1 cellular context compared by ENCODE assay signal in genomic region chr1:155120253-155120652, GRCh38.
A peak's percentile ranks its signal among the peaks of the same experiment; 100 is the strongest.
TF ChIP-seq lines count a peak whose summit lies in the region.

No MANE protein-coding gene starts in this region.

TF ChIP-seq in K562, 482 proteins besides CTCF, POLR2A, EP300 and RAD21 (continued from another document and continues in another):
- TF ChIP-seq, protein P1, sequence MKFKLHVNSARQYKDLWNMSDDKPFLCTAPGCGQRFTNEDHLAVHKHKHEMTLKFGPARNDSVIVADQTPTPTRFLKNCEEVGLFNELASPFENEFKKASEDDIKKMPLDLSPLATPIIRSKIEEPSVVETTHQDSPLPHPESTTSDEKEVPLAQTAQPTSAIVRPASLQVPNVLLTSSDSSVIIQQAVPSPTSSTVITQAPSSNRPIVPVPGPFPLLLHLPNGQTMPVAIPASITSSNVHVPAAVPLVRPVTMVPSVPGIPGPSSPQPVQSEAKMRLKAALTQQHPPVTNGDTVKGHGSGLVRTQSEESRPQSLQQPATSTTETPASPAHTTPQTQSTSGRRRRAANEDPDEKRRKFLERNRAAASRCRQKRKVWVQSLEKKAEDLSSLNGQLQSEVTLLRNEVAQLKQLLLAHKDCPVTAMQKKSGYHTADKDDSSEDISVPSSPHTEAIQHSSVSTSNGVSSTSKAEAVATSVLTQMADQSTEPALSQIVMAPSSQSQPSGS (CRISPR knock-in tag; IDR thresholded peaks at IDR 0.05), result no peak
- TF ChIP-seq ZC3H4 (CRISPR knock-in tag; IDR thresholded peaks at IDR 0.05; ENCODE audit: borderline replicate concordance) (no peak), BRD9 (IDR thresholded peaks at IDR 0.05; ENCODE audit: low read depth, partially characterized antibody) (no peak), GABPA (tag; conservative IDR thresholded peaks at IDR 0.05; ENCODE audit: low read depth) (no peak), NFATC3 (IDR thresholded peaks at IDR 0.05) (no peak), RBFOX2 (IDR thresholded peaks at IDR 0.05; ENCODE audit: low read depth, low read length) (no peak), ZNF140 (CRISPR knock-in tag; IDR thresholded peaks at IDR 0.05) (no peak), RFX7 (CRISPR knock-in tag; IDR thresholded peaks at IDR 0.05) (no peak), PHTF2 (CRISPR knock-in tag; IDR thresholded peaks at IDR 0.05) (no peak), YY1 (IDR thresholded peaks at IDR 0.05; ENCODE audit: borderline replicate concordance in 1 of 3, control insufficient read depth in 1 of 3, extremely low read depth in 1 of 3, insufficient read depth in 3 of 3, insufficient read length in 1 of 3, insufficient replicate concordance in 2 of 3, low read depth in 1 of 3, low read length in 2 of 3) (no peak), ZNF184 (CRISPR knock-in tag; IDR thresholded peaks at IDR 0.05) (no peak), MCM2 (IDR thresholded peaks at IDR 0.05; ENCODE audit: low read depth) (no peak), NCOR1 (IDR thresholded peaks at IDR 0.05) (no peak), LARP7 (IDR thresholded peaks at IDR 0.05) (no peak), ZMIZ1 (IDR thresholded peaks at IDR 0.05; ENCODE audit: low read depth in 2 of 2, low read length in 2 of 2) (no peak), SRSF1 (IDR thresholded peaks at IDR 0.05; ENCODE audit: low read depth, low read length) (no peak), CBFA2T2 (conservative IDR thresholded peaks at IDR 0.05) (peak; percentile 44; the same call in 1 of the 2 replicates), MAZ (CRISPR knock-in tag; conservative IDR thresholded peaks at IDR 0.05 in 1 of 2, IDR thresholded peaks at IDR 0.05 in 1 of 2) (peak in 1 of 2 experiments; percentile 13; a peak in 1 of 4 replicates), GATA2 (CRISPR knock-in tag; IDR thresholded peaks at IDR 0.05) (peak; percentile 48; the same call in 1 of the 2 replicates), FOSL1 (tag; conservative IDR thresholded peaks at IDR 0.05) (peak; percentile 12; the same call in 1 of the 2 replicates), CBX5 (IDR thresholded peaks at IDR 0.05; ENCODE audit: borderline replicate concordance, low read depth) (no peak), CBFA2T3 (IDR thresholded peaks at IDR 0.05) (peak; percentile 69), ZNF583 (CRISPR knock-in tag; IDR thresholded peaks at IDR 0.05) (no peak), ZBTB8A (IDR thresholded peaks at IDR 0.05; ENCODE audit: partially characterized antibody) (no peak), NFIX (CRISPR knock-in tag; IDR thresholded peaks at IDR 0.05; ENCODE audit: low read depth) (no peak), ZNF212 (CRISPR knock-in tag; IDR thresholded peaks at IDR 0.05) (no peak), MEF2D (tag; conservative IDR thresholded peaks at IDR 0.05; ENCODE audit: low read depth) (no peak), SMARCA4 (IDR thresholded peaks at IDR 0.05) (peak; percentile 32; the same call in 1 of the 2 replicates), ZNF551 (CRISPR knock-in tag; IDR thresholded peaks at IDR 0.05) (no peak), CTBP1 (IDR thresholded peaks at IDR 0.05; ENCODE audit: borderline replicate concordance) (peak; percentile 45; the same call in 1 of the 2 replicates), SAFB (IDR thresholded peaks at IDR 0.05; ENCODE audit: borderline replicate concordance, low read depth, low read length) (no peak), ZNF584 (CRISPR knock-in tag; IDR thresholded peaks at IDR 0.05; ENCODE audit: low read depth) (no peak), ARID1B (IDR thresholded peaks at IDR 0.05) (peak; percentile 50), MTA1 (IDR thresholded peaks at IDR 0.05; ENCODE audit: borderline replicate concordance) (no peak), KDM1A (IDR thresholded peaks at IDR 0.05) (no peak; a peak in 1 of 4 replicates), GTF2B (IDR thresholded peaks at IDR 0.05; ENCODE audit: extremely low read depth, insufficient read length) (no peak), GABPB2 (CRISPR knock-in tag; conservative IDR thresholded peaks at IDR 0.05) (no peak), CBFB (CRISPR knock-in tag; IDR thresholded peaks at IDR 0.05) (no peak), ZNF143 (CRISPR knock-in tag; IDR thresholded peaks at IDR 0.05) (no peak), SMAD3 (CRISPR knock-in tag; conservative IDR thresholded peaks at IDR 0.05) (no peak), BRD4 (IDR thresholded peaks at IDR 0.05) (no peak), DPF2 (IDR thresholded peaks at IDR 0.05) (0 out of 2 replicates have a peak, but pooled peaks have one; percentile 31), ZNF79 (CRISPR knock-in tag; IDR thresholded peaks at IDR 0.05; ENCODE audit: low read depth) (no peak), THAP7 (CRISPR knock-in tag; IDR thresholded peaks at IDR 0.05) (no peak), ZBTB17 (CRISPR knock-in tag; IDR thresholded peaks at IDR 0.05) (no peak), MAX (CRISPR knock-in tag; IDR thresholded peaks at IDR 0.05) (no peak), MED1 (CRISPR knock-in tag; IDR thresholded peaks at IDR 0.05; ENCODE audit: borderline replicate concordance) (no peak), TBL1XR1 (IDR thresholded peaks at IDR 0.05; ENCODE audit: low read length in 2 of 2) (0 out of 4 replicates have a peak, but pooled peaks of 1 of the 2 experiments have one; percentile 18), SNRNP70 (optimal IDR thresholded peaks at IDR 0.05; ENCODE audit: low read depth, low read length) (no peak)
- TF ChIP-seq, protein P2, sequence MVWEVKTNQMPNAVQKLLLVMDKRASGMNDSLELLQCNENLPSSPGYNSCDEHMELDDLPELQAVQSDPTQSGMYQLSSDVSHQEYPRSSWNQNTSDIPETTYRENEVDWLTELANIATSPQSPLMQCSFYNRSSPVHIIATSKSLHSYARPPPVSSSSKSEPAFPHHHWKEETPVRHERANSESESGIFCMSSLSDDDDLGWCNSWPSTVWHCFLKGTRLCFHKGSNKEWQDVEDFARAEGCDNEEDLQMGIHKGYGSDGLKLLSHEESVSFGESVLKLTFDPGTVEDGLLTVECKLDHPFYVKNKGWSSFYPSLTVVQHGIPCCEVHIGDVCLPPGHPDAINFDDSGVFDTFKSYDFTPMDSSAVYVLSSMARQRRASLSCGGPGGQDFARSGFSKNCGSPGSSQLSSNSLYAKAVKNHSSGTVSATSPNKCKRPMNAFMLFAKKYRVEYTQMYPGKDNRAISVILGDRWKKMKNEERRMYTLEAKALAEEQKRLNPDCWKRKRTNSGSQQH (CRISPR knock-in tag; IDR thresholded peaks at IDR 0.05), result no peak
- TF ChIP-seq, protein P3, sequence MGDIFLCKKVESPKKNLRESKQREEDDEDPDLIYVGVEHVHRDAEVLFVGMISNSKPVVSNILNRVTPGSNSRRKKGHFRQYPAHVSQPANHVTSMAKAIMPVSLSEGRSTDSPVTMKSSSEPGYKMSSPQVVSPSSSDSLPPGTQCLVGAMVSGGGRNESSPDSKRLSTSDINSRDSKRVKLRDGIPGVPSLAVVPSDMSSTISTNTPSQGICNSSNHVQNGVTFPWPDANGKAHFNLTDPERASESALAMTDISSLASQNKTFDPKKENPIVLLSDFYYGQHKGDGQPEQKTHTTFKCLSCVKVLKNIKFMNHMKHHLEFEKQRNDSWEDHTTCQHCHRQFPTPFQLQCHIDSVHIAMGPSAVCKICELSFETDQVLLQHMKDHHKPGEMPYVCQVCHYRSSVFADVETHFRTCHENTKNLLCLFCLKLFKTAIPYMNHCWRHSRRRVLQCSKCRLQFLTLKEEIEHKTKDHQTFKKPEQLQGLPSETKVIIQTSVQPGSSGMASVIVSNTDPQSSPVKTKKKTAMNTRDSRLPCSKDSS (IDR thresholded peaks at IDR 0.05; ENCODE audit: low read depth, partially characterized antibody), result no peak
- TF ChIP-seq, protein P4, sequence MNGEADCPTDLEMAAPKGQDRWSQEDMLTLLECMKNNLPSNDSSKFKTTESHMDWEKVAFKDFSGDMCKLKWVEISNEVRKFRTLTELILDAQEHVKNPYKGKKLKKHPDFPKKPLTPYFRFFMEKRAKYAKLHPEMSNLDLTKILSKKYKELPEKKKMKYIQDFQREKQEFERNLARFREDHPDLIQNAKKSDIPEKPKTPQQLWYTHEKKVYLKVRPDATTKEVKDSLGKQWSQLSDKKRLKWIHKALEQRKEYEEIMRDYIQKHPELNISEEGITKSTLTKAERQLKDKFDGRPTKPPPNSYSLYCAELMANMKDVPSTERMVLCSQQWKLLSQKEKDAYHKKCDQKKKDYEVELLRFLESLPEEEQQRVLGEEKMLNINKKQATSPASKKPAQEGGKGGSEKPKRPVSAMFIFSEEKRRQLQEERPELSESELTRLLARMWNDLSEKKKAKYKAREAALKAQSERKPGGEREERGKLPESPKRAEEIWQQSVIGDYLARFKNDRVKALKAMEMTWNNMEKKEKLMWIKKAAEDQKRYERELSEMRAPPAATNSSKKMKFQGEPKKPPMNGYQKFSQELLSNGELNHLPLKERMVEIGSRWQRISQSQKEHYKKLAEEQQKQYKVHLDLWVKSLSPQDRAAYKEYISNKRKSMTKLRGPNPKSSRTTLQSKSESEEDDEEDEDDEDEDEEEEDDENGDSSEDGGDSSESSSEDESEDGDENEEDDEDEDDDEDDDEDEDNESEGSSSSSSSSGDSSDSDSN (IDR thresholded peaks at IDR 0.05; ENCODE audit: borderline replicate concordance in 1 of 2, low read depth in 2 of 2, low read length in 2 of 2), result no peak
- TF ChIP-seq, protein P5, sequence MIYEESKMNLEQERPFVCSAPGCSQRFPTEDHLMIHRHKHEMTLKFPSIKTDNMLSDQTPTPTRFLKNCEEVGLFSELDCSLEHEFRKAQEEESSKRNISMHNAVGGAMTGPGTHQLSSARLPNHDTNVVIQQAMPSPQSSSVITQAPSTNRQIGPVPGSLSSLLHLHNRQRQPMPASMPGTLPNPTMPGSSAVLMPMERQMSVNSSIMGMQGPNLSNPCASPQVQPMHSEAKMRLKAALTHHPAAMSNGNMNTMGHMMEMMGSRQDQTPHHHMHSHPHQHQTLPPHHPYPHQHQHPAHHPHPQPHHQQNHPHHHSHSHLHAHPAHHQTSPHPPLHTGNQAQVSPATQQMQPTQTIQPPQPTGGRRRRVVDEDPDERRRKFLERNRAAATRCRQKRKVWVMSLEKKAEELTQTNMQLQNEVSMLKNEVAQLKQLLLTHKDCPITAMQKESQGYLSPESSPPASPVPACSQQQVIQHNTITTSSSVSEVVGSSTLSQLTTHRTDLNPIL (CRISPR knock-in tag; IDR thresholded peaks at IDR 0.05), result no peak
- TF ChIP-seq, protein P6, sequence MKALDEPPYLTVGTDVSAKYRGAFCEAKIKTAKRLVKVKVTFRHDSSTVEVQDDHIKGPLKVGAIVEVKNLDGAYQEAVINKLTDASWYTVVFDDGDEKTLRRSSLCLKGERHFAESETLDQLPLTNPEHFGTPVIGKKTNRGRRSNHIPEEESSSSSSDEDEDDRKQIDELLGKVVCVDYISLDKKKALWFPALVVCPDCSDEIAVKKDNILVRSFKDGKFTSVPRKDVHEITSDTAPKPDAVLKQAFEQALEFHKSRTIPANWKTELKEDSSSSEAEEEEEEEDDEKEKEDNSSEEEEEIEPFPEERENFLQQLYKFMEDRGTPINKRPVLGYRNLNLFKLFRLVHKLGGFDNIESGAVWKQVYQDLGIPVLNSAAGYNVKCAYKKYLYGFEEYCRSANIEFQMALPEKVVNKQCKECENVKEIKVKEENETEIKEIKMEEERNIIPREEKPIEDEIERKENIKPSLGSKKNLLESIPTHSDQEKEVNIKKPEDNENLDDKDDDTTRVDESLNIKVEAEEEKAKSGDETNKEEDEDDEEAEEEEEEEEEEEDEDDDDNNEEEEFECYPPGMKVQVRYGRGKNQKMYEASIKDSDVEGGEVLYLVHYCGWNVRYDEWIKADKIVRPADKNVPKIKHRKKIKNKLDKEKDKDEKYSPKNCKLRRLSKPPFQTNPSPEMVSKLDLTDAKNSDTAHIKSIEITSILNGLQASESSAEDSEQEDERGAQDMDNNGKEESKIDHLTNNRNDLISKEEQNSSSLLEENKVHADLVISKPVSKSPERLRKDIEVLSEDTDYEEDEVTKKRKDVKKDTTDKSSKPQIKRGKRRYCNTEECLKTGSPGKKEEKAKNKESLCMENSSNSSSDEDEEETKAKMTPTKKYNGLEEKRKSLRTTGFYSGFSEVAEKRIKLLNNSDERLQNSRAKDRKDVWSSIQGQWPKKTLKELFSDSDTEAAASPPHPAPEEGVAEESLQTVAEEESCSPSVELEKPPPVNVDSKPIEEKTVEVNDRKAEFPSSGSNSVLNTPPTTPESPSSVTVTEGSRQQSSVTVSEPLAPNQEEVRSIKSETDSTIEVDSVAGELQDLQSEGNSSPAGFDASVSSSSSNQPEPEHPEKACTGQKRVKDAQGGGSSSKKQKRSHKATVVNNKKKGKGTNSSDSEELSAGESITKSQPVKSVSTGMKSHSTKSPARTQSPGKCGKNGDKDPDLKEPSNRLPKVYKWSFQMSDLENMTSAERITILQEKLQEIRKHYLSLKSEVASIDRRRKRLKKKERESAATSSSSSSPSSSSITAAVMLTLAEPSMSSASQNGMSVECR (CRISPR knock-in tag; IDR thresholded peaks at IDR 0.05), result no peak
